8 cellular contexts compared by ENCODE assay signal in genomic region chr1:171781167-171781875, GRCh38. TPM values are rescaled to one million over a fixed set of nuclear protein-coding genes. Genes with fewer than 3 reads are reported as not detected.
DNase-seq lines count a peak whose midpoint lies in the region; ATAC-seq lines count a peak whose summit lies in the region.

Gene METTL13, plus strand, starts transcription at chr1:171781660. Its CDS starts 308 bp downstream, at chr1:171781968.

- no peaks in the 10 kb centered on the region for H3K9me3 ChIP-seq in aorta (ENCODE audit: control insufficient read depth, low read length)

- H3K4me1 ChIP-seq in rectal smooth muscle tissue (ENCODE audit: control insufficient read depth, insufficient read depth, low read length) (peaks cover 2% of the 10 kb centered on the region), aorta (ENCODE audit: control insufficient read depth in 1 of 2, insufficient read depth in 2 of 2, low read length in 2 of 2) (peaks cover 0 to 4% of the 10 kb centered on the region in 2 donors)

- peak; percentile 99 to 100 for DNase-seq in NCI-H2081 (lab: John Stamatoyannopoulos, UW)
- peak; percentile 98 for DNase-seq in T1000 (lab: John Stamatoyannopoulos, UW)
- DNase-seq in astrocyte of the hippocampus (ENCODE audit: low read depth, low spot score), result peak; percentile 100
- DNase-seq in hepatic stellate cell (ENCODE audit: low spot score), result peak; percentile 98
- peak; percentile 99 for DNase-seq in aorta

- H3K27ac ChIP-seq in rectal smooth muscle tissue (ENCODE audit: low read depth, low read length) (peak within 1 kb of the TSS; percentile 88), aorta (ENCODE audit: low read depth in 1 of 2, low read length in 2 of 2) (peak within 1 kb of the TSS; percentile 51 to 93)

- H3K27me3 ChIP-seq in rectal smooth muscle tissue (ENCODE audit: control insufficient read depth, insufficient read depth, low read length) (no peaks in the 10 kb centered on the region), aorta (ENCODE audit: control insufficient read depth in 1 of 2, insufficient read depth in 2 of 2, low read length in 1 of 2) (no peaks in the 10 kb centered on the region)

- H3K4me3 ChIP-seq in rectal smooth muscle tissue (ENCODE audit: low read length) (peak within 1 kb of the TSS; percentile 91), aorta (ENCODE audit: low read length in 2 of 2) (peak within 1 kb of the TSS; percentile 50 to 96)

- peak; percentile 93 for ATAC-seq in GM18508 (IDR thresholded peaks at IDR 0.05; ENCODE audit: insufficient read depth, unreplicated experiment)
- ATAC-seq in HG03025 (IDR thresholded peaks at IDR 0.05; ENCODE audit: low FRiP score, unreplicated experiment), result peak; percentile 98
- peak; percentile 100 for ATAC-seq in aorta (ENCODE audit: low FRiP score)

- H3K36me3 ChIP-seq in rectal smooth muscle tissue (ENCODE audit: control insufficient read depth, insufficient read depth, low read length) (peaks cover 11% of the 10 kb centered on the region), aorta (ENCODE audit: control insufficient read depth in 1 of 2, insufficient read depth in 2 of 2, low read length in 1 of 2) (peaks cover 0 to 2% of the 10 kb centered on the region in 2 donors)

- H3K9ac ChIP-seq in rectal smooth muscle tissue (ENCODE audit: low read length), result peak within 1 kb of the TSS; percentile 88

- intact Hi-C loops in aorta (cut with DNase I), result loop anchor here (1.0 to 10.0 kb wide), 4 partner anchors 39 to 137 kb away; partner anchors contain the start of gene VAMP4 (in 1 of the 2)

- WGBS in aorta, 2 donors, result 1% methylated on average over 57 to 58 of the region's 58 CpGs

RNA-seq across cellular contexts. Expression of gene METTL13, which starts in this region (rescaled TPM):
- 10 to 100 TPM; 15.3 to 17.9 TPM for total RNA-seq in aorta
- 10 to 100 TPM in 1 of 2 donors, 1 to 10 TPM in 1; 7.8 to 10.7 TPM for polyA plus RNA-seq in aorta

Comparison
In these comparisons a context has a peak if more than half of its experiments do, and no peak if none do; other contexts are left out.
1. Peak in every context shown above with its lines: DNase-seq, ATAC-seq, H3K4me3 ChIP-seq and H3K27ac ChIP-seq.